ENCODE assay signal across 1 cellular context in genomic region chr7:124723012-124723411, GRCh38.
TF ChIP-seq lines count a peak whose summit lies in the region.

No MANE protein-coding gene starts in this region.

TF ChIP-seq in IMR-90, 13 proteins besides CTCF, POLR2A, EP300 and RAD21 (continued from another document):
- TF ChIP-seq CHD1 (IDR thresholded peaks at IDR 0.05; ENCODE audit: low read depth, low read length) (no peak), ELK1 (IDR thresholded peaks at IDR 0.05; ENCODE audit: borderline replicate concordance, low read depth, low read length) (no peak)
